8 cellular contexts compared by ENCODE assay signal in genomic region chr17:42531455-42532354, GRCh38. TPM values are rescaled to one million over a fixed set of nuclear protein-coding genes. Genes with fewer than 3 reads are reported as not detected.
A peak's percentile ranks its signal among the peaks of the same experiment; 100 is the strongest.
DNase-seq lines count a peak whose midpoint lies in the region; ATAC-seq lines count a peak whose summit lies in the region.

No MANE protein-coding gene starts in this region.

- POLR2A ChIA-PET in activated CD4-positive, alpha-beta memory T cell treated with anti-CD3 and anti-CD28 coated beads, Interleukin-2, amount 10 ng/mL, durations not matched to agents 7 days and 5 days (lab: Charles Lee): interaction anchor here (1.0 to 1.1 kb wide), 2 partner anchors 9 kb away, joined by 3 to 5 read pairs; no protein-coding TSS in a partner anchor

- no peaks in the 10 kb centered on the region for H3K36me3 Mint-ChIP-seq in activated CD4-positive, alpha-beta memory T cell treated with anti-CD3 and anti-CD28 coated beads, Interleukin-2, amount 10 ng/mL, durations not matched to agents 7 days and 5 days (ENCODE audit: low read depth)
- peaks cover 16% of the 10 kb centered on the region for H3K36me3 Mint-ChIP-seq in effector memory CD8-positive, alpha-beta T cell (ENCODE audit: insufficient read depth)
- H3K36me3 Mint-ChIP-seq in memory B cell: no peaks in the 10 kb centered on the region

- ATAC-seq in effector memory CD8-positive, alpha-beta T cell (replicated peaks): peak; percentile 39
- peak; percentile 28 for ATAC-seq in memory B cell (ENCODE audit: low read depth)

- no peaks in the 10 kb centered on the region for H3K9me3 Mint-ChIP-seq in activated CD4-positive, alpha-beta memory T cell treated with anti-CD3 and anti-CD28 coated beads, Interleukin-2, amount 10 ng/mL, durations not matched to agents 7 days and 5 days
- no peaks in the 10 kb centered on the region for H3K9me3 Mint-ChIP-seq in effector memory CD8-positive, alpha-beta T cell
- H3K9me3 Mint-ChIP-seq in memory B cell: no peaks in the 10 kb centered on the region

- CTCF ChIA-PET in activated CD4-positive, alpha-beta memory T cell treated with anti-CD3 and anti-CD28 coated beads, Interleukin-2, amount 10 ng/mL, durations not matched to agents 7 days and 5 days (lab: Charles Lee): interaction anchor here (0.6 to 1.6 kb wide), 4 partner anchors 9 to 211 kb away, joined by 3 to 4 read pairs (median 3); no protein-coding TSS in a partner anchor

- peaks cover 34% of the 10 kb centered on the region for H3K4me1 Mint-ChIP-seq in activated CD4-positive, alpha-beta memory T cell treated with anti-CD3 and anti-CD28 coated beads, Interleukin-2, amount 10 ng/mL, durations not matched to agents 7 days and 5 days
- peaks cover 37 to 40% of the 10 kb centered on the region in 2 donors for H3K4me1 Mint-ChIP-seq in effector memory CD8-positive, alpha-beta T cell (ENCODE audit: low read depth in 2 of 2)
- H3K4me1 Mint-ChIP-seq in memory B cell: peaks cover 22% of the 10 kb centered on the region

- no peak overlapping the region for H3K27ac Mint-ChIP-seq in activated CD4-positive, alpha-beta memory T cell treated with anti-CD3 and anti-CD28 coated beads, Interleukin-2, amount 10 ng/mL, durations not matched to agents 7 days and 5 days
- peak overlapping the region; percentile 64 to 82 for H3K27ac Mint-ChIP-seq in effector memory CD8-positive, alpha-beta T cell
- H3K27ac Mint-ChIP-seq in memory B cell: no peak overlapping the region

- H3K4me3 Mint-ChIP-seq in activated CD4-positive, alpha-beta memory T cell treated with anti-CD3 and anti-CD28 coated beads, Interleukin-2, amount 10 ng/mL, durations not matched to agents 7 days and 5 days: peak overlapping the region; percentile 62
- H3K4me3 Mint-ChIP-seq in effector memory CD8-positive, alpha-beta T cell: peak overlapping the region; percentile 75 to 80
- H3K4me3 Mint-ChIP-seq in memory B cell: peak overlapping the region; percentile 84

- peaks cover 17% of the 10 kb centered on the region for H3K27me3 Mint-ChIP-seq in activated CD4-positive, alpha-beta memory T cell treated with anti-CD3 and anti-CD28 coated beads, Interleukin-2, amount 10 ng/mL, durations not matched to agents 7 days and 5 days
- no peaks in the 10 kb centered on the region for H3K27me3 Mint-ChIP-seq in effector memory CD8-positive, alpha-beta T cell
- H3K27me3 Mint-ChIP-seq in memory B cell: peaks cover 1% of the 10 kb centered on the region

- peak; percentile 36 for DNase-seq in NK-92 treated with Interleukin-12 subunit alpha and Interleukin-12 subunit beta, amount 100 ng/mL, for 24 hours (lab: John Stamatoyannopoulos, UW)
- DNase-seq in NK-92 (lab: John Stamatoyannopoulos, UW; ENCODE audit: unreplicated experiment) (no peak), NCI-H345 (lab: John Stamatoyannopoulos, UW) (peak; percentile 64), memory B cell (ENCODE audit: low spot score in 2 of 2) (peak; percentile 32 to 49), OCI-M2 (lab: John Stamatoyannopoulos, UW; ENCODE audit: unreplicated experiment) (no peak)
- DNase-seq in activated CD4-positive, alpha-beta memory T cell treated with anti-CD3 and anti-CD28 coated beads, Interleukin-2, amount 10 ng/mL, durations not matched to agents 7 days and 5 days: peak; percentile 56
- peak; percentile 41 to 47 (median 42) for DNase-seq in effector memory CD8-positive, alpha-beta T cell
- peak; percentile 36 for DNase-seq in stimulated activated naive CD4-positive, alpha-beta T cell treated with Interleukin-2 at 50 U/mL for 16 hours (lab: John Stamatoyannopoulos, UW)

RNA-seq across cellular contexts. Expression of gene NAGLU, which starts 4.3 kb away (rescaled TPM):
- 10 to 100 TPM; 15.9 to 17.5 TPM for total RNA-seq in activated CD4-positive, alpha-beta memory T cell treated with anti-CD3 and anti-CD28 coated beads, Interleukin-2, amount 10 ng/mL, durations not matched to agents 7 days and 5 days

RNA-seq across cellular contexts. Expression of gene HSD17B1, which starts 21.0 kb away (rescaled TPM):
- under 1 TPM; 0.73 to 0.76 TPM for total RNA-seq in activated CD4-positive, alpha-beta memory T cell treated with anti-CD3 and anti-CD28 coated beads, Interleukin-2, amount 10 ng/mL, durations not matched to agents 7 days and 5 days

RNA-seq across cellular contexts. Expression of gene COASY, which starts 30.2 kb away (rescaled TPM):
- total RNA-seq in activated CD4-positive, alpha-beta memory T cell treated with anti-CD3 and anti-CD28 coated beads, Interleukin-2, amount 10 ng/mL, durations not matched to agents 7 days and 5 days: 10 to 100 TPM; 80.1 to 84.3 TPM

RNA-seq across cellular contexts. Expression of gene MLX, which starts 35.2 kb away (rescaled TPM):
- 10 to 100 TPM; 52.2 to 53.8 TPM for total RNA-seq in activated CD4-positive, alpha-beta memory T cell treated with anti-CD3 and anti-CD28 coated beads, Interleukin-2, amount 10 ng/mL, durations not matched to agents 7 days and 5 days

RNA-seq across cellular contexts. Expression of gene PSMC3IP, which starts 45.8 kb away (rescaled TPM):
- total RNA-seq in activated CD4-positive, alpha-beta memory T cell treated with anti-CD3 and anti-CD28 coated beads, Interleukin-2, amount 10 ng/mL, durations not matched to agents 7 days and 5 days: 10 to 100 TPM; 14.7 to 16.1 TPM

Comparison
In these comparisons a context has a peak if more than half of its experiments do, and no peak if none do; other contexts are left out.
1. DNase-seq: peak in NK-92 treated with Interleukin-12 subunit alpha and Interleukin-12 subunit beta, amount 100 ng/mL, for 24 hours (single experiment), NCI-H345 (single experiment), activated CD4-positive, alpha-beta memory T cell treated with anti-CD3 and anti-CD28 coated beads, Interleukin-2, amount 10 ng/mL, durations not matched to agents 7 days and 5 days (single experiment), effector memory CD8-positive, alpha-beta T cell (3 of 3), memory B cell (2 of 2) and stimulated activated naive CD4-positive, alpha-beta T cell treated with Interleukin-2 at 50 U/mL for 16 hours (single experiment); none in NK-92 (single experiment) and OCI-M2 (single experiment).
2. H3K27ac Mint-ChIP-seq: peak in effector memory CD8-positive, alpha-beta T cell (2 of 2); none in activated CD4-positive, alpha-beta memory T cell treated with anti-CD3 and anti-CD28 coated beads, Interleukin-2, amount 10 ng/mL, durations not matched to agents 7 days and 5 days (single experiment) and memory B cell (single experiment).
3. Peak in every context shown above with its lines, with median percentiles within 50 percentile points of each other: H3K4me3 Mint-ChIP-seq.